In genomic region chr19:48897181-48897580, GRCh38 we compare ENCODE assay signal across 1 cellular context.
TF ChIP-seq lines count a peak whose summit lies in the region.

No MANE protein-coding gene starts in this region.

TF ChIP-seq in H1, 55 proteins besides CTCF, POLR2A, EP300 and RAD21:
- TF ChIP-seq JUN (IDR thresholded peaks at IDR 0.05; ENCODE audit: low read depth, low read length) = no peak
- TF ChIP-seq TAF1 (IDR thresholded peaks at IDR 0.05; ENCODE audit: low read depth, low read length) = no peak
- TF ChIP-seq KDM1A (IDR thresholded peaks at IDR 0.05; ENCODE audit: borderline replicate concordance, low read length) = no peak
- TF ChIP-seq ASH2L (IDR thresholded peaks at IDR 0.05; ENCODE audit: low read length) = no peak
- TF ChIP-seq HDAC6 (IDR thresholded peaks at IDR 0.05; ENCODE audit: low read depth, low read length) = no peak
- no peak for TF ChIP-seq HDAC2 (IDR thresholded peaks at IDR 0.05; ENCODE audit: borderline replicate concordance in 1 of 2, low read depth in 2 of 2, low read length in 2 of 2)
- TF ChIP-seq MAFK (IDR thresholded peaks at IDR 0.05; ENCODE audit: low read depth, low read length) = no peak
- no peak for TF ChIP-seq SP2 (IDR thresholded peaks at IDR 0.05; ENCODE audit: low read length)
